21 cellular contexts compared by ENCODE assay signal in genomic region chr14:102424923-102425322, GRCh38.
DNase-seq lines count a peak whose midpoint lies in the region; ATAC-seq and TF ChIP-seq lines count a peak whose summit lies in the region.
"Had no signal": no experiment of that assay in that cellular context is flagged by ENCODE, and none has a peak within 500 bp of the region (broad histone marks: within the 10 kb centered on the region; RNA-seq: fewer than 3 reads in every experiment).

No MANE protein-coding gene starts in this region.

- H4K20me1 ChIP-seq in GM23338 (replicated peaks; ENCODE audit: insufficient read depth) = no peaks in the 10 kb centered on the region
- H4K20me1 ChIP-seq: BLaER1 had no signal

- H3K9me2 ChIP-seq in GM23338 (ENCODE audit: insufficient read depth) = no peaks in the 10 kb centered on the region

- 96 to 97% methylated on average over 10 of the region's 10 CpGs for WGBS in sigmoid colon, 2 donors

- H3K27me3 Mint-ChIP-seq in GM23338 (ENCODE audit: insufficient read depth, low read depth, poor library complexity) = no peaks in the 10 kb centered on the region
- H3K27me3 Mint-ChIP-seq: B cell; CD4-positive, CD25-positive, alpha-beta regulatory T cell had no signal

- no peak overlapping the region for H2AFZ ChIP-seq in GM23338

- H3K79me2 ChIP-seq in GM23338 (replicated peaks; ENCODE audit: insufficient read depth) = no peaks in the 10 kb centered on the region

- no peak for TF ChIP-seq EP300 in sigmoid colon (IDR thresholded peaks at IDR 0.05)

- 0 out of 2 replicates have a peak overlapping the region, but pooled peaks have one; percentile 31 for H3K27ac Mint-ChIP-seq in GM23338
- H3K27ac Mint-ChIP-seq: B cell; CD4-positive, CD25-positive, alpha-beta regulatory T cell; CD8-positive, alpha-beta T cell had no signal

- ATAC-seq in GM23338 = no peak
- no peak for ATAC-seq in GM18867 (IDR thresholded peaks at IDR 0.05; ENCODE audit: unreplicated experiment)
- ATAC-seq: CD8-positive, alpha-beta T cell; GM12878 had no signal

- no peak overlapping the region for H3K4me3 ChIP-seq in GM23338
- no peak overlapping the region for H3K4me3 ChIP-seq in coronary artery
- H3K4me3 ChIP-seq in sigmoid colon = no peak overlapping the region
- H3K4me3 ChIP-seq: BLaER1, GM12878 had no signal

- TF ChIP-seq CTCF in GM23338 (conservative IDR thresholded peaks at IDR 0.05; ENCODE audit: low read depth in 2 of 2) = no peak
- no peak for TF ChIP-seq CTCF in coronary artery (IDR thresholded peaks at IDR 0.05)
- no peak for TF ChIP-seq CTCF in sigmoid colon (IDR thresholded peaks at IDR 0.05)

- H3K9me3 ChIP-seq in sigmoid colon = no peaks in the 10 kb centered on the region
- H3K9me3 ChIP-seq: BLaER1, Caco-2 had no signal

- H3K4me1 ChIP-seq in GM23338 (ENCODE audit: insufficient read depth) = no peaks in the 10 kb centered on the region
- H3K4me1 ChIP-seq in sigmoid colon = no peaks in the 10 kb centered on the region
- H3K4me1 ChIP-seq: BLaER1, Caco-2 had no signal

- H3K4me3 Mint-ChIP-seq in GM23338 = no peak overlapping the region
- H3K4me3 Mint-ChIP-seq: B cell; CD4-positive, CD25-positive, alpha-beta regulatory T cell; CD8-positive, alpha-beta T cell had no signal

- no peaks in the 10 kb centered on the region for H3K9me3 Mint-ChIP-seq in GM23338
- H3K9me3 Mint-ChIP-seq: CD4-positive, CD25-positive, alpha-beta regulatory T cell; CD8-positive, alpha-beta T cell had no signal

- H3K27me3 ChIP-seq in GM23338 (ENCODE audit: insufficient read depth) = no peaks in the 10 kb centered on the region
- H3K27me3 ChIP-seq in sigmoid colon = no peaks in the 10 kb centered on the region
- H3K27me3 ChIP-seq: BLaER1 had no signal

- H3K36me3 Mint-ChIP-seq in GM23338 (ENCODE audit: low read depth) = peaks cover 26% of the 10 kb centered on the region

- H3K27ac ChIP-seq in GM23338 (ENCODE audit: low read depth) (no peak overlapping the region), coronary artery (no peak overlapping the region), sigmoid colon (no peak overlapping the region)
- H3K27ac ChIP-seq: BLaER1, C4-2B had no signal

- DNase-seq in AG08396 (ENCODE audit: low spot score) (peak; percentile 3), GM23338 (ENCODE audit: low spot score) (no peak), coronary artery (ENCODE audit: low spot score) (peak; percentile 56), sigmoid colon (peak; percentile 46), DMS153 treated with DMSO at 0.1 percent for 48 hours (lab: John Stamatoyannopoulos, UW; ENCODE audit: unreplicated experiment) (no peak), NCI-H2081 treated with DMSO at 0.1 percent for 48 hours (lab: John Stamatoyannopoulos, UW) (no peak), cerebellar nuclear complex (lab: John Stamatoyannopoulos, UW) (no peak)
- DNase-seq: Caco-2; CD4-positive, CD25-positive, alpha-beta regulatory T cell; CD8-positive, alpha-beta T cell; DMS153; DMS79; EL; GDM1; GOT3; HCEC 1CT had no signal

- no peak overlapping the region for H3K4me2 ChIP-seq in GM23338
- H3K4me2 ChIP-seq: BLaER1 had no signal

- intact Hi-C loops in sigmoid colon (cut with DNase I) = no loop called here

- no peaks in the 10 kb centered on the region for H3K4me1 Mint-ChIP-seq in GM23338
- H3K4me1 Mint-ChIP-seq: B cell; CD4-positive, CD25-positive, alpha-beta regulatory T cell had no signal

- H3K36me3 ChIP-seq in GM23338 (ENCODE audit: insufficient read depth) (no peaks in the 10 kb centered on the region), sigmoid colon (peaks cover 0 to 39% (median 2%) of the 10 kb centered on the region in 4 donors)

- no peak for TF ChIP-seq POLR2A in sigmoid colon (IDR thresholded peaks at IDR 0.05)

- no peaks in the 10 kb centered on the region for H3F3A ChIP-seq in GM23338 (replicated peaks; ENCODE audit: low read depth)

TF ChIP-seq in GM23338, 12 proteins besides CTCF, POLR2A, EP300 and RAD21:
- no peak for TF ChIP-seq NANOG (IDR thresholded peaks at IDR 0.05; ENCODE audit: borderline replicate concordance)
- TF ChIP-seq ZNF114 (CRISPR knock-in tag; IDR thresholded peaks at IDR 0.05) = no peak
- no peak for TF ChIP-seq STAT1 (IDR thresholded peaks at IDR 0.05; ENCODE audit: unreplicated experiment)
- no peak for TF ChIP-seq POLR2AphosphoS5 (IDR thresholded peaks at IDR 0.05; ENCODE audit: low read depth)
- TF ChIP-seq CREB1 (CRISPR knock-in tag; IDR thresholded peaks at IDR 0.05; ENCODE audit: low read depth) = no peak
- TF ChIP-seq ZNF331 (CRISPR knock-in tag; IDR thresholded peaks at IDR 0.05; ENCODE audit: low read depth) = no peak

Comparison
In these comparisons a context has a peak if more than half of its experiments do, and no peak if none do; other contexts are left out.
1. DNase-seq: peak in AG08396 (single experiment), coronary artery (single experiment) and sigmoid colon (single experiment); none in GM23338 (single experiment), DMS153 treated with DMSO at 0.1 percent for 48 hours (single experiment), NCI-H2081 treated with DMSO at 0.1 percent for 48 hours (single experiment) and cerebellar nuclear complex (0 of 2).